ENCODE assay signal across 8 cellular contexts in genomic region chr18:33839452-33840225, GRCh38.
DNase-seq lines count a peak whose midpoint lies in the region; ATAC-seq, FAIRE-seq and TF ChIP-seq lines count a peak whose summit lies in the region.

No MANE protein-coding gene starts in this region.

- no peaks in the 10 kb centered on the region for H3K9me2 ChIP-seq in OCI-LY1 (ENCODE audit: low read depth, low read length)

- peak overlapping the region; percentile 88 for H3K27ac ChIP-seq in OCI-LY1 (ENCODE audit: low read depth, low read length, poor library complexity, severe bottlenecking)
- H3K27ac ChIP-seq in endothelial cell of umbilical vein (ENCODE audit: insufficient read depth, low read depth, low read length): no peak overlapping the region

- H3K27me3 ChIP-seq in OCI-LY1 (ENCODE audit: insufficient read depth, low read length) (no peaks in the 10 kb centered on the region), endothelial cell of umbilical vein (ENCODE audit: control insufficient read depth in 2 of 2, insufficient read depth in 2 of 2, low read length in 2 of 2) (peaks cover 0 to 2% of the 10 kb centered on the region in 2 experiments)

- CTCF ChIA-PET in endothelial cell of umbilical vein (lab: Charles Lee): interaction anchor here (0.6 to 2.0 kb wide), 8 partner anchors 8 to 804 kb away, joined by 3 to 15 read pairs (median 3); no protein-coding TSS in a partner anchor

- H3K36me3 Mint-ChIP-seq in neural crest cell (ENCODE audit: low read depth): no peaks in the 10 kb centered on the region

- no peak overlapping the region for H3K27ac Mint-ChIP-seq in neural crest cell (ENCODE audit: unreplicated experiment)

- H4K20me1 ChIP-seq in OCI-LY1 (ENCODE audit: insufficient read depth, low read length): no peaks in the 10 kb centered on the region
- H4K20me1 ChIP-seq in endothelial cell of umbilical vein (replicated peaks; ENCODE audit: control insufficient read depth, extremely low read depth, insufficient read depth, low read length): no peaks in the 10 kb centered on the region

- H3K4me3 Mint-ChIP-seq in neural crest cell: no peak overlapping the region

- dilution Hi-C loops in endothelial cell of umbilical vein (cut with MboI; ENCODE audit: extremely low pct_ligation_motif_present, low sequenced_read_pairs): no loop called here

- H3K9me3 ChIP-seq in OCI-LY1 (ENCODE audit: low read length) (no peaks in the 10 kb centered on the region), endothelial cell of umbilical vein (replicated peaks; ENCODE audit: control insufficient read depth, insufficient read depth, low read length) (no peaks in the 10 kb centered on the region)

- DNase-seq in AG08396 (ENCODE audit: low spot score) (peak; percentile 5), HT-29 (ENCODE audit: low spot score) (peak; percentile 67), endothelial cell of umbilical vein (ENCODE audit: low read depth, low spot score) (peak; percentile 59), neural crest cell (ENCODE audit: low read depth, low spot score) (no peak), GOT3 (lab: John Stamatoyannopoulos, UW) (no peak)

- no peak for TF ChIP-seq POLR2A in endothelial cell of umbilical vein (IDR thresholded peaks at IDR 0.05; ENCODE audit: low read depth, low read length)

- no TSS peak for BruUV-seq in endothelial cell of umbilical vein (replicated peaks; lab: Mats Ljungman, UMichigan)

- no peaks in the 10 kb centered on the region for H3K79me2 ChIP-seq in OCI-LY1 (ENCODE audit: insufficient read depth, low read length)
- H3K79me2 ChIP-seq in endothelial cell of umbilical vein (ENCODE audit: control insufficient read depth, insufficient read depth, low read length): no peaks in the 10 kb centered on the region

- H3K4me2 ChIP-seq in OCI-LY1 (ENCODE audit: low read length) (peak overlapping the region; percentile 20), endothelial cell of umbilical vein (ENCODE audit: insufficient read depth, low read length) (no peak overlapping the region)

- H3K9me3 Mint-ChIP-seq in neural crest cell: no peaks in the 10 kb centered on the region

- peaks cover 3% of the 10 kb centered on the region for H3K27me3 Mint-ChIP-seq in neural crest cell (ENCODE audit: low read depth)

- H2AFZ ChIP-seq in OCI-LY1 (ENCODE audit: low read length) (no peak overlapping the region), endothelial cell of umbilical vein (ENCODE audit: low read depth, low read length) (no peak overlapping the region)

- peak; percentile 49 for FAIRE-seq in endothelial cell of umbilical vein (lab: Jason Lieb, UNC)

- H3F3A ChIP-seq in OCI-LY1 (ENCODE audit: insufficient read depth, low read length): no peaks in the 10 kb centered on the region; the same call in 1 of the 2 replicates

- POLR2A ChIA-PET in endothelial cell of umbilical vein (lab: Charles Lee): no interaction called here

- intact Hi-C loops in endothelial cell of umbilical vein (cut with micrococcal nuclease): loop anchor here (1.0 to 5.0 kb wide), 2 partner anchors 283 to 483 kb away; no protein-coding TSS in a partner anchor

- H3K9me1 ChIP-seq in endothelial cell of umbilical vein (replicated peaks; ENCODE audit: control insufficient read depth, extremely low read depth, insufficient read depth, low read length): no peaks in the 10 kb centered on the region

- no peaks in the 10 kb centered on the region for H3K4me1 Mint-ChIP-seq in neural crest cell

- H3K9ac ChIP-seq in OCI-LY1 (ENCODE audit: low read length) (peak overlapping the region; percentile 37; the same call in 1 of the 2 replicates), endothelial cell of umbilical vein (replicated peaks; ENCODE audit: extremely low read depth, insufficient read depth, low read length) (no peak overlapping the region)

- ATAC-seq in GM18868 (IDR thresholded peaks at IDR 0.05; ENCODE audit: unreplicated experiment) (peak; percentile 81), GM21423 (IDR thresholded peaks at IDR 0.05; ENCODE audit: unreplicated experiment) (no peak)

- TF ChIP-seq CTCF in OCI-LY1 (IDR thresholded peaks at IDR 0.05; ENCODE audit: low read length): peak; percentile 82
- peak; percentile 42 to 66 for TF ChIP-seq CTCF in endothelial cell of umbilical vein (IDR thresholded peaks at IDR 0.05; ENCODE audit: extremely low read depth in 1 of 2, insufficient read depth in 1 of 2, low read depth in 1 of 2, low read length in 2 of 2)
- TF ChIP-seq CTCF in neural crest cell (conservative IDR thresholded peaks at IDR 0.05): peak; percentile 88

- H3K36me3 ChIP-seq in OCI-LY1 (ENCODE audit: insufficient read depth, low read length): no peaks in the 10 kb centered on the region
- H3K36me3 ChIP-seq in endothelial cell of umbilical vein (ENCODE audit: control insufficient read depth in 2 of 2, extremely low read depth in 1 of 2, insufficient read depth in 2 of 2, low read length in 2 of 2): no peaks in the 10 kb centered on the region

- no peak overlapping the region for H3K4me3 ChIP-seq in OCI-LY1 (ENCODE audit: low read depth, low read length, poor library complexity, severe bottlenecking)
- no peak overlapping the region for H3K4me3 ChIP-seq in endothelial cell of umbilical vein (replicated peaks in 1 of 3; ENCODE audit: insufficient read depth in 1 of 3, low read depth in 1 of 3, low read length in 3 of 3)

- H3K4me1 ChIP-seq in OCI-LY1 (ENCODE audit: insufficient read depth, low read length, severe bottlenecking) (peaks cover 82% of the 10 kb centered on the region), endothelial cell of umbilical vein (ENCODE audit: control insufficient read depth, extremely low read depth, insufficient read depth, low read length) (no peaks in the 10 kb centered on the region)

TF ChIP-seq in endothelial cell of umbilical vein, 7 proteins besides CTCF, POLR2A, EP300 and RAD21:
- TF ChIP-seq FOS (IDR thresholded peaks at IDR 0.05; ENCODE audit: borderline replicate concordance, insufficient read depth, low read length) (no peak), JUN (IDR thresholded peaks at IDR 0.05; ENCODE audit: borderline replicate concordance, insufficient read depth, insufficient read length, low read depth) (no peak)

Comparison
In these comparisons a context has a peak if more than half of its experiments do, and no peak if none do; other contexts are left out.
1. DNase-seq: peak in AG08396 (single experiment), HT-29 (single experiment) and endothelial cell of umbilical vein (single experiment); none in neural crest cell (single experiment) and GOT3 (single experiment).
2. Peak in every context shown above with its lines, with median percentiles within 50 percentile points of each other: CTCF ChIP-seq.